In the genomic region with DNA sequence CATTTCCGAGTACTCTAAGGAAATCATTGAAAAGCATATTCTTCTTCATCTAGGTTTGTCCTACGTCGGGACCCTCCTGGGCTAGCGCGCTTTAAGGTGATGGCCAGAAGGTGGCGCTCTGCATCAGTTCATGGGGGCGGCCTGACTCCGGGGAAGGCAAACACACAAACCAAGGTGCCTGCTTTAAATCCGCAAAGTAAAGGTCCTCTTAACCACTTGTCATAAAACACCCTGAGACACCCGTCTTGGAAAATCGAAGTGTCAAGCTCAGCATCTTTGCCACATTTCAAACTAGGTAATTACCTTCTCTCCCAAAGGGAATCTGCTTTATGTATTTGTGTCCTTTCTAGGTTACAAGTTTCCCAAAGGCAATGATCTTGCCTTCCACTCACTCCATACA, we compare ENCODE assay signal across 8 cellular contexts. TPM values are rescaled to one million over a fixed set of nuclear protein-coding genes. Genes with fewer than 3 reads are reported as not detected.
DNase-seq lines count a peak whose midpoint lies in the region; ATAC-seq and TF ChIP-seq lines count a peak whose summit lies in the region.

No MANE protein-coding gene starts in this region.

- H3K27me3 Mint-ChIP-seq in activated T-helper 1 cell treated with anti-CD3 and anti-CD28 coated beads, Interleukin-12 subunit alpha, Interleukin-12 subunit beta, Interleukin-2, Interleukin-4 antibody, amounts not matched to agents 30 ng/mL and 10 ng/mL and 1 ng/mL, durations not matched to agents 14 hours and 24 hours and 36 hours (ENCODE audit: insufficient read depth): peaks cover 46% of the 10 kb centered on the region

- H3K36me3 ChIP-seq in thoracic aorta: no peaks in the 10 kb centered on the region

- H3K9me3 Mint-ChIP-seq in activated T-helper 1 cell treated with anti-CD3 and anti-CD28 coated beads, Interleukin-12 subunit alpha, Interleukin-12 subunit beta, Interleukin-2, Interleukin-4 antibody, amounts not matched to agents 30 ng/mL and 10 ng/mL and 1 ng/mL, durations not matched to agents 14 hours and 24 hours and 36 hours: no peaks in the 10 kb centered on the region

- H3K4me3 Mint-ChIP-seq in activated T-helper 1 cell treated with anti-CD3 and anti-CD28 coated beads, Interleukin-12 subunit alpha, Interleukin-12 subunit beta, Interleukin-2, Interleukin-4 antibody, amounts not matched to agents 30 ng/mL and 10 ng/mL and 1 ng/mL, durations not matched to agents 14 hours and 24 hours and 36 hours: no peak overlapping the region

- intact Hi-C loops in activated T-helper 1 cell treated with anti-CD3 and anti-CD28 coated beads, Interleukin-12 subunit alpha, Interleukin-12 subunit beta, Interleukin-2, Interleukin-4 antibody, amounts not matched to agents 30 ng/mL and 10 ng/mL and 1 ng/mL, durations not matched to agents 14 hours and 24 hours and 36 hours (cut with micrococcal nuclease): loop anchor here (1.0 to 5.0 kb wide), 5 partner anchors 113 to 635 kb away; no protein-coding TSS in a partner anchor

- TF ChIP-seq CTCF in AG09319 (IDR thresholded peaks at IDR 0.05; ENCODE audit: low read depth, low read length) (peak; percentile 93), fibroblast of villous mesenchyme (IDR thresholded peaks at IDR 0.05; ENCODE audit: insufficient read depth, low read depth, low read length) (peak; percentile 91), omental fat pad (IDR thresholded peaks at IDR 0.05) (peak in 2 of 3 donors; percentile 53 to 71), thoracic aorta (IDR thresholded peaks at IDR 0.05) (peak; percentile 89)

- H3K36me3 Mint-ChIP-seq in activated T-helper 1 cell treated with anti-CD3 and anti-CD28 coated beads, Interleukin-12 subunit alpha, Interleukin-12 subunit beta, Interleukin-2, Interleukin-4 antibody, amounts not matched to agents 30 ng/mL and 10 ng/mL and 1 ng/mL, durations not matched to agents 14 hours and 24 hours and 36 hours (ENCODE audit: low read depth): no peaks in the 10 kb centered on the region

- H3K27me3 ChIP-seq in thoracic aorta (replicated peaks; ENCODE audit: insufficient read depth): no peaks in the 10 kb centered on the region

- peak; percentile 19 for DNase-seq in AG09319 (ENCODE audit: extremely low read depth, low read depth)
- peak; percentile 58 for DNase-seq in GM19238 (ENCODE audit: insufficient read length, low spot score)
- DNase-seq in Kasumi-1 (lab: John Stamatoyannopoulos, UW): peak; percentile 67 to 78
- DNase-seq in RKO (ENCODE audit: low spot score): peak; percentile 39
- DNase-seq in activated T-helper 1 cell treated with anti-CD3 and anti-CD28 coated beads, Interleukin-12 subunit alpha, Interleukin-12 subunit beta, Interleukin-2, Interleukin-4 antibody, amounts not matched to agents 30 ng/mL and 10 ng/mL and 1 ng/mL, durations not matched to agents 14 hours and 24 hours and 36 hours (ENCODE audit: low spot score): peak; percentile 44
- DNase-seq in fibroblast of villous mesenchyme (ENCODE audit: low read depth): peak; percentile 68
- peak; percentile 71 for DNase-seq in omental fat pad (ENCODE audit: low spot score)
- DNase-seq in thoracic aorta (ENCODE audit: low spot score): peak; percentile 24

- ATAC-seq in omental fat pad (ENCODE audit: low FRiP score): no peak
- ATAC-seq in thoracic aorta (ENCODE audit: insufficient number of reproducible peaks, low FRiP score, low read depth): no peak

- no peaks in the 10 kb centered on the region for H3K9me3 ChIP-seq in thoracic aorta

- no peaks in the 10 kb centered on the region for H3K4me1 Mint-ChIP-seq in activated T-helper 1 cell treated with anti-CD3 and anti-CD28 coated beads, Interleukin-12 subunit alpha, Interleukin-12 subunit beta, Interleukin-2, Interleukin-4 antibody, amounts not matched to agents 30 ng/mL and 10 ng/mL and 1 ng/mL, durations not matched to agents 14 hours and 24 hours and 36 hours (ENCODE audit: low read depth)

- H3K27ac Mint-ChIP-seq in activated T-helper 1 cell treated with anti-CD3 and anti-CD28 coated beads, Interleukin-12 subunit alpha, Interleukin-12 subunit beta, Interleukin-2, Interleukin-4 antibody, amounts not matched to agents 30 ng/mL and 10 ng/mL and 1 ng/mL, durations not matched to agents 14 hours and 24 hours and 36 hours: no peak overlapping the region

- H3K4me3 ChIP-seq in fibroblast of villous mesenchyme (ENCODE audit: low read depth, low read length) (no peak overlapping the region), thoracic aorta (no peak overlapping the region)

- no peaks in the 10 kb centered on the region for H3K4me1 ChIP-seq in thoracic aorta (ENCODE audit: control insufficient read depth in 1 of 2, low read depth in 2 of 2)

- H3K27ac ChIP-seq in thoracic aorta: no peak overlapping the region

RNA-seq across cellular contexts. Expression of gene LMO2, which starts 34.0 kb away (rescaled TPM):
- not detected in 2 replicates for total RNA-seq in activated T-helper 1 cell treated with anti-CD3 and anti-CD28 coated beads, Interleukin-12 subunit alpha, Interleukin-12 subunit beta, Interleukin-2, Interleukin-4 antibody, amounts not matched to agents 30 ng/mL and 10 ng/mL and 1 ng/mL, durations not matched to agents 14 hours and 24 hours and 36 hours
- under 0.01 TPM in 2 replicates for total RNA-seq in fibroblast of villous mesenchyme
- total RNA-seq in omental fat pad: 10 to 100 TPM in 3 of 4 donors, 1 to 10 TPM in 1; 9.4 to 53.3 (median 25.8) TPM
- 10 to 100 TPM; 37.0 to 74.3 TPM for total RNA-seq in thoracic aorta

Comparison
In these comparisons a context has a peak if more than half of its experiments do, and no peak if none do; other contexts are left out.
1. DNase-seq: peak in every context shown above with its lines; median percentile 72 in Kasumi-1; 71 in omental fat pad; 68 in fibroblast of villous mesenchyme; 58 in GM19238; 44 in activated T-helper 1 cell treated with anti-CD3 and anti-CD28 coated beads, Interleukin-12 subunit alpha, Interleukin-12 subunit beta, Interleukin-2, Interleukin-4 antibody, amounts not matched to agents 30 ng/mL and 10 ng/mL and 1 ng/mL, durations not matched to agents 14 hours and 24 hours and 36 hours; 39 in RKO; 24 in thoracic aorta; 19 in AG09319.
2. RNA of gene LMO2, which starts 34.0 kb away (total RNA-seq): 37.0 to 74.3 TPM in thoracic aorta and 9.4 to 53.3 TPM in omental fat pad; not detected in activated T-helper 1 cell treated with anti-CD3 and anti-CD28 coated beads, Interleukin-12 subunit alpha, Interleukin-12 subunit beta, Interleukin-2, Interleukin-4 antibody, amounts not matched to agents 30 ng/mL and 10 ng/mL and 1 ng/mL, durations not matched to agents 14 hours and 24 hours and 36 hours and under 0.01 TPM in fibroblast of villous mesenchyme; every median in the first group is over 10 times any median in the second.
3. Peak in every context shown above with its lines, with median percentiles within 50 percentile points of each other: CTCF ChIP-seq.